1 cellular context compared by ENCODE assay signal in the genomic region with DNA sequence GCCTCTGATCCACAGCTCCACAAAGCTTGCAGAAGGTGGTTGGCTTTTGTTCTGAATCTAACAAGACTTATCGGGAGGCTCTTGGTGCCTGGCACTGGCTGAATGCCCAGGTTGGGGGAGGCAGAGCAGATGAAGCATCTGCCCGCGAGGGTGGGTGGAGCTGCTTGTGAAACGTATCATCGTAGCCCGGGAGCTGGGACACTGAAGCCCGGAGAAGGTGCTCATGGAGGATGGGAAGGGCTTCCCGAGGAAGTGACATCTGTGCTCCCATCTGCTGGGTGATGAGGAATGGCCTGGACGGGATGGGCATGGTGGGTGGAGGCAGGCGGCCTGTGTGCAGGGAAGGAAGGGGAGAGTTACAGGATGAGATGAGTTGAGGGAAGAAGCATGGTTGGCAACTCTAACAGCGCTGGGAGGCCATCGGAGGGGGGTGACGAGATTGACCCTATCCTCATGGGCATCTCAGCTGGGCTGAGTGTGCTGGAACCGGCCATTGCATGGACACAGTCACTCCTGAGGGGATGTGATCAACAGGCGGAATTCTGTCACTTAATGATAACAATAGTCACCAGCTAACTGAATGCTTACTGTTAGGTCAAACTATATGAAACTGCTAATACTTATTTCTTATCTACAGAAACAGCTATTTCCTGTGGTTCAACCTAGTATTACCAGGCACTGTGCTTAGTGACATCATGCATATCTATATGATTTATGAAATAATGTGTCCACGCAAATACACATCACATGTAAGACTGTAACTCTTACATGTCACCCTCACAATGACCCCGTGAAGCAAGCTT.
TF ChIP-seq lines count a peak whose summit lies in the region.

No MANE protein-coding gene starts in this region.

TF ChIP-seq in HepG2, 621 proteins besides CTCF, POLR2A, EP300 and RAD21:
- peak; percentile 61 for TF ChIP-seq ATF7 (IDR thresholded peaks at IDR 0.05)
- TF ChIP-seq ATF7 (CRISPR knock-in tag; IDR thresholded peaks at IDR 0.05) = no peak
- TF ChIP-seq AGO2 (optimal IDR thresholded peaks at IDR 0.05; ENCODE audit: low read depth, low read length) = peak; percentile 44
- TF ChIP-seq HOXA3 (CRISPR knock-in tag; IDR thresholded peaks at IDR 0.05) = no peak
- TF ChIP-seq ZNF788 (CRISPR knock-in tag; IDR thresholded peaks at IDR 0.05; ENCODE audit: borderline replicate concordance) = no peak
- TF ChIP-seq MBD4 (IDR thresholded peaks at IDR 0.05; ENCODE audit: borderline replicate concordance, low read length) = no peak
- no peak for TF ChIP-seq PCBP1 (IDR thresholded peaks at IDR 0.05; ENCODE audit: borderline replicate concordance, low read depth, low read length)
